1 cellular context compared by ENCODE assay signal in the genomic region with DNA sequence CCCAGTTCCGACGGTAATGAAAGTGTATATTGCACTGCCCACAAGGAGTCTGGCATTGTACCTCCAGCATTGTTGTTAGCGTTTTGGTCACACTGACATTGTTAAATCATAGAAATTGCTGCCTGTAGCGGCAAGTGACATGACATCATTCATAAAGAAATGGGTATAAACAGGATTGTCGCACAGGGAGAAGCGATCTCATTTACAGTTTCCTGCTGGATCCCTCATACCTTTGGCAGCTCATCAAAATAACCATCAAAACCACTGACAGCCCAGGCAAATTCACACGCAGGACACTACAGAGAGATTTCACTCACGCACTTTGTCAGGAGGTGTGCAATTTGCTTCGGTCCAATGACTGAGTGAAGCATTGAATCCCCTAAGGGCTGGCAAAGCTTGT.
TF ChIP-seq lines count a peak whose summit lies in the region.

No MANE protein-coding gene starts in this region.

TF ChIP-seq in HEK293, 187 proteins besides CTCF, POLR2A, EP300 and RAD21 (continued from another document and continues in another):
- TF ChIP-seq ZFP3 (tag by site-specific recombination; IDR thresholded peaks at IDR 0.05; ENCODE audit: low read depth) (no peak), GLI2 (tag by site-specific recombination; IDR thresholded peaks at IDR 0.05; ENCODE audit: borderline replicate concordance, low read depth) (no peak), ZNF423 (tag by site-specific recombination; IDR thresholded peaks at IDR 0.05) (no peak), SALL2 (tag by site-specific recombination; IDR thresholded peaks at IDR 0.05; ENCODE audit: borderline replicate concordance) (no peak), ZNF112 (tag by site-specific recombination; IDR thresholded peaks at IDR 0.05) (no peak), ZNF433 (tag by site-specific recombination; IDR thresholded peaks at IDR 0.05; ENCODE audit: low read depth) (no peak), ZSCAN30 (tag by site-specific recombination; IDR thresholded peaks at IDR 0.05) (0 out of 2 replicates have a peak, but pooled peaks have one; percentile 31), ZNF548 (tag by site-specific recombination; IDR thresholded peaks at IDR 0.05) (no peak), ZBTB8A (tag by site-specific recombination; IDR thresholded peaks at IDR 0.05) (no peak), GLIS1 (tag by site-specific recombination; IDR thresholded peaks at IDR 0.05) (peak; percentile 90), SP2 (tag by site-specific recombination; IDR thresholded peaks at IDR 0.05) (no peak), ZNF214 (tag by site-specific recombination; IDR thresholded peaks at IDR 0.05; ENCODE audit: borderline replicate concordance) (no peak), ZNF658 (tag by site-specific recombination; IDR thresholded peaks at IDR 0.05) (no peak), ZNF677 (tag by site-specific recombination; IDR thresholded peaks at IDR 0.05) (no peak), ZNF561 (tag by site-specific recombination; IDR thresholded peaks at IDR 0.05; ENCODE audit: borderline replicate concordance) (no peak), ZNF623 (tag by site-specific recombination; IDR thresholded peaks at IDR 0.05) (no peak), ZNF157 (tag by site-specific recombination; IDR thresholded peaks at IDR 0.05) (no peak), GLIS2 (tag by site-specific recombination; IDR thresholded peaks at IDR 0.05) (no peak), ZNF660 (tag by site-specific recombination; IDR thresholded peaks at IDR 0.05) (no peak), RBAK (tag by site-specific recombination; IDR thresholded peaks at IDR 0.05) (no peak), ZNF169 (tag by site-specific recombination; IDR thresholded peaks at IDR 0.05) (no peak), ZBTB20 (tag by site-specific recombination; IDR thresholded peaks at IDR 0.05) (no peak), ZNF514 (tag by site-specific recombination; IDR thresholded peaks at IDR 0.05) (no peak), ZNF266 (tag by site-specific recombination; IDR thresholded peaks at IDR 0.05; ENCODE audit: low read depth) (no peak), ZNF776 (tag by site-specific recombination; IDR thresholded peaks at IDR 0.05; ENCODE audit: borderline replicate concordance) (no peak), ZNF624 (tag by site-specific recombination; IDR thresholded peaks at IDR 0.05) (no peak), ZNF530 (tag by site-specific recombination; IDR thresholded peaks at IDR 0.05; ENCODE audit: low read depth) (no peak), OSR2 (tag by site-specific recombination; IDR thresholded peaks at IDR 0.05) (peak; percentile 51; the same call in 1 of the 2 replicates), ZFP69B (tag by site-specific recombination; IDR thresholded peaks at IDR 0.05) (no peak), ZNF610 (tag by site-specific recombination; IDR thresholded peaks at IDR 0.05; ENCODE audit: borderline replicate concordance) (no peak), ZNF335 (tag by site-specific recombination; conservative IDR thresholded peaks at IDR 0.05) (0 out of 2 replicates have a peak, but pooled peaks have one; percentile 43), ZFHX2 (tag by site-specific recombination; conservative IDR thresholded peaks at IDR 0.05) (no peak), ZNF544 (tag by site-specific recombination; IDR thresholded peaks at IDR 0.05) (no peak), EGR2 (tag by site-specific recombination; IDR thresholded peaks at IDR 0.05; ENCODE audit: low read depth) (no peak), SCRT2 (tag by site-specific recombination; IDR thresholded peaks at IDR 0.05) (no peak), ZNF558 (tag by site-specific recombination; IDR thresholded peaks at IDR 0.05) (no peak), ZNF626 (tag by site-specific recombination; IDR thresholded peaks at IDR 0.05) (no peak), GLI4 (tag by site-specific recombination; IDR thresholded peaks at IDR 0.05) (no peak), SP7 (tag by site-specific recombination; IDR thresholded peaks at IDR 0.05) (peak; percentile 83), ZNF670 (tag by site-specific recombination; IDR thresholded peaks at IDR 0.05; ENCODE audit: low read depth) (no peak), ZNF174 (tag by site-specific recombination; IDR thresholded peaks at IDR 0.05) (no peak), HOXD13 (CRISPR knock-in tag; IDR thresholded peaks at IDR 0.05; ENCODE audit: borderline replicate concordance) (no peak), ZNF510 (tag by site-specific recombination; IDR thresholded peaks at IDR 0.05; ENCODE audit: insufficient replicate concordance) (no peak), ZSCAN16 (tag by site-specific recombination; IDR thresholded peaks at IDR 0.05) (no peak), ZNF843 (tag by site-specific recombination; IDR thresholded peaks at IDR 0.05) (peak; percentile 53; the same call in 1 of the 2 replicates), GFI1B (tag by site-specific recombination; IDR thresholded peaks at IDR 0.05) (no peak), ZNF292 (tag by site-specific recombination; IDR thresholded peaks at IDR 0.05; ENCODE audit: borderline replicate concordance, low read depth) (no peak), ZNF76 (tag by site-specific recombination; IDR thresholded peaks at IDR 0.05; ENCODE audit: borderline replicate concordance, low read depth) (no peak), MEIS1 (CRISPR knock-in tag; IDR thresholded peaks at IDR 0.05; ENCODE audit: borderline replicate concordance) (no peak), ZNF521 (tag by site-specific recombination; IDR thresholded peaks at IDR 0.05) (no peak), ZNF768 (tag by site-specific recombination; IDR thresholded peaks at IDR 0.05) (no peak), ZNF416 (tag by site-specific recombination; IDR thresholded peaks at IDR 0.05) (no peak), ZNF23 (tag by site-specific recombination; IDR thresholded peaks at IDR 0.05; ENCODE audit: borderline replicate concordance) (no peak), ZNF529 (tag by site-specific recombination; IDR thresholded peaks at IDR 0.05; ENCODE audit: insufficient replicate concordance) (no peak)
- TF ChIP-seq, protein P1, sequence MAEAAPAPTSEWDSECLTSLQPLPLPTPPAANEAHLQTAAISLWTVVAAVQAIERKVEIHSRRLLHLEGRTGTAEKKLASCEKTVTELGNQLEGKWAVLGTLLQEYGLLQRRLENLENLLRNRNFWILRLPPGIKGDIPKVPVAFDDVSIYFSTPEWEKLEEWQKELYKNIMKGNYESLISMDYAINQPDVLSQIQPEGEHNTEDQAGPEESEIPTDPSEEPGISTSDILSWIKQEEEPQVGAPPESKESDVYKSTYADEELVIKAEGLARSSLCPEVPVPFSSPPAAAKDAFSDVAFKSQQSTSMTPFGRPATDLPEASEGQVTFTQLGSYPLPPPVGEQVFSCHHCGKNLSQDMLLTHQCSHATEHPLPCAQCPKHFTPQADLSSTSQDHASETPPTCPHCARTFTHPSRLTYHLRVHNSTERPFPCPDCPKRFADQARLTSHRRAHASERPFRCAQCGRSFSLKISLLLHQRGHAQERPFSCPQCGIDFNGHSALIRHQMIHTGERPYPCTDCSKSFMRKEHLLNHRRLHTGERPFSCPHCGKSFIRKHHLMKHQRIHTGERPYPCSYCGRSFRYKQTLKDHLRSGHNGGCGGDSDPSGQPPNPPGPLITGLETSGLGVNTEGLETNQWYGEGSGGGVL (tag by site-specific recombination; IDR thresholded peaks at IDR 0.05): no peak
- TF ChIP-seq, protein P2, sequence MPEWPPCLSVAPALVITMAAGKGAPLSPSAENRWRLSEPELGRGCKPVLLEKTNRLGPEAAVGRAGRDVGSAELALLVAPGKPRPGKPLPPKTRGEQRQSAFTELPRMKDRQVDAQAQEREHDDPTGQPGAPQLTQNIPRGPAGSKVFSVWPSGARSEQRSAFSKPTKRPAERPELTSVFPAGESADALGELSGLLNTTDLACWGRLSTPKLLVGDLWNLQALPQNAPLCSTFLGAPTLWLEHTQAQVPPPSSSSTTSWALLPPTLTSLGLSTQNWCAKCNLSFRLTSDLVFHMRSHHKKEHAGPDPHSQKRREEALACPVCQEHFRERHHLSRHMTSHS (tag by site-specific recombination; IDR thresholded peaks at IDR 0.05): no peak
- TF ChIP-seq, protein P3, sequence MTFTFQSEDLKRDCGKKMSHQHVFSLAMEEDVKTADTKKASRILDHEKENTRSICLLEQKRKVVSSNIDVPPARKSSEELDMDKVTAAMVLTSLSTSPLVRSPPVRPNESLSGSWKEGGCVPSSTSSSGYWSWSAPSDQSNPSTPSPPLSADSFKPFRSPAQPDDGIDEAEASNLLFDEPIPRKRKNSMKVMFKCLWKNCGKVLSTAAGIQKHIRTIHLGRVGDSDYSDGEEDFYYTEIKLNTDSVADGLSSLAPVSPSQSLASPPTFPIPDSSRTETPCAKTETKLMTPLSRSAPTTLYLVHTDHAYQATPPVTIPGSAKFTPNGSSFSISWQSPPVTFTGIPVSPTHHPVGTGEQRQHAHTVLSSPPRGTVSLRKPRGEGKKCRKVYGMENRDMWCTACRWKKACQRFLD (tag by site-specific recombination; IDR thresholded peaks at IDR 0.05): no peak
- TF ChIP-seq, protein P4, sequence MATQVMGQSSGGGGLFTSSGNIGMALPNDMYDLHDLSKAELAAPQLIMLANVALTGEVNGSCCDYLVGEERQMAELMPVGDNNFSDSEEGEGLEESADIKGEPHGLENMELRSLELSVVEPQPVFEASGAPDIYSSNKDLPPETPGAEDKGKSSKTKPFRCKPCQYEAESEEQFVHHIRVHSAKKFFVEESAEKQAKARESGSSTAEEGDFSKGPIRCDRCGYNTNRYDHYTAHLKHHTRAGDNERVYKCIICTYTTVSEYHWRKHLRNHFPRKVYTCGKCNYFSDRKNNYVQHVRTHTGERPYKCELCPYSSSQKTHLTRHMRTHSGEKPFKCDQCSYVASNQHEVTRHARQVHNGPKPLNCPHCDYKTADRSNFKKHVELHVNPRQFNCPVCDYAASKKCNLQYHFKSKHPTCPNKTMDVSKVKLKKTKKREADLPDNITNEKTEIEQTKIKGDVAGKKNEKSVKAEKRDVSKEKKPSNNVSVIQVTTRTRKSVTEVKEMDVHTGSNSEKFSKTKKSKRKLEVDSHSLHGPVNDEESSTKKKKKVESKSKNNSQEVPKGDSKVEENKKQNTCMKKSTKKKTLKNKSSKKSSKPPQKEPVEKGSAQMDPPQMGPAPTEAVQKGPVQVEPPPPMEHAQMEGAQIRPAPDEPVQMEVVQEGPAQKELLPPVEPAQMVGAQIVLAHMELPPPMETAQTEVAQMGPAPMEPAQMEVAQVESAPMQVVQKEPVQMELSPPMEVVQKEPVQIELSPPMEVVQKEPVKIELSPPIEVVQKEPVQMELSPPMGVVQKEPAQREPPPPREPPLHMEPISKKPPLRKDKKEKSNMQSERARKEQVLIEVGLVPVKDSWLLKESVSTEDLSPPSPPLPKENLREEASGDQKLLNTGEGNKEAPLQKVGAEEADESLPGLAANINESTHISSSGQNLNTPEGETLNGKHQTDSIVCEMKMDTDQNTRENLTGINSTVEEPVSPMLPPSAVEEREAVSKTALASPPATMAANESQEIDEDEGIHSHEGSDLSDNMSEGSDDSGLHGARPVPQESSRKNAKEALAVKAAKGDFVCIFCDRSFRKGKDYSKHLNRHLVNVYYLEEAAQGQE (tag by site-specific recombination; IDR thresholded peaks at IDR 0.05): no peak
- TF ChIP-seq, protein P5, sequence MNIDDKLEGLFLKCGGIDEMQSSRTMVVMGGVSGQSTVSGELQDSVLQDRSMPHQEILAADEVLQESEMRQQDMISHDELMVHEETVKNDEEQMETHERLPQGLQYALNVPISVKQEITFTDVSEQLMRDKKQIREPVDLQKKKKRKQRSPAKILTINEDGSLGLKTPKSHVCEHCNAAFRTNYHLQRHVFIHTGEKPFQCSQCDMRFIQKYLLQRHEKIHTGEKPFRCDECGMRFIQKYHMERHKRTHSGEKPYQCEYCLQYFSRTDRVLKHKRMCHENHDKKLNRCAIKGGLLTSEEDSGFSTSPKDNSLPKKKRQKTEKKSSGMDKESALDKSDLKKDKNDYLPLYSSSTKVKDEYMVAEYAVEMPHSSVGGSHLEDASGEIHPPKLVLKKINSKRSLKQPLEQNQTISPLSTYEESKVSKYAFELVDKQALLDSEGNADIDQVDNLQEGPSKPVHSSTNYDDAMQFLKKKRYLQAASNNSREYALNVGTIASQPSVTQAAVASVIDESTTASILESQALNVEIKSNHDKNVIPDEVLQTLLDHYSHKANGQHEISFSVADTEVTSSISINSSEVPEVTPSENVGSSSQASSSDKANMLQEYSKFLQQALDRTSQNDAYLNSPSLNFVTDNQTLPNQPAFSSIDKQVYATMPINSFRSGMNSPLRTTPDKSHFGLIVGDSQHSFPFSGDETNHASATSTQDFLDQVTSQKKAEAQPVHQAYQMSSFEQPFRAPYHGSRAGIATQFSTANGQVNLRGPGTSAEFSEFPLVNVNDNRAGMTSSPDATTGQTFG (tag by site-specific recombination; IDR thresholded peaks at IDR 0.05; ENCODE audit: borderline replicate concordance): no peak
- TF ChIP-seq, protein P6, sequence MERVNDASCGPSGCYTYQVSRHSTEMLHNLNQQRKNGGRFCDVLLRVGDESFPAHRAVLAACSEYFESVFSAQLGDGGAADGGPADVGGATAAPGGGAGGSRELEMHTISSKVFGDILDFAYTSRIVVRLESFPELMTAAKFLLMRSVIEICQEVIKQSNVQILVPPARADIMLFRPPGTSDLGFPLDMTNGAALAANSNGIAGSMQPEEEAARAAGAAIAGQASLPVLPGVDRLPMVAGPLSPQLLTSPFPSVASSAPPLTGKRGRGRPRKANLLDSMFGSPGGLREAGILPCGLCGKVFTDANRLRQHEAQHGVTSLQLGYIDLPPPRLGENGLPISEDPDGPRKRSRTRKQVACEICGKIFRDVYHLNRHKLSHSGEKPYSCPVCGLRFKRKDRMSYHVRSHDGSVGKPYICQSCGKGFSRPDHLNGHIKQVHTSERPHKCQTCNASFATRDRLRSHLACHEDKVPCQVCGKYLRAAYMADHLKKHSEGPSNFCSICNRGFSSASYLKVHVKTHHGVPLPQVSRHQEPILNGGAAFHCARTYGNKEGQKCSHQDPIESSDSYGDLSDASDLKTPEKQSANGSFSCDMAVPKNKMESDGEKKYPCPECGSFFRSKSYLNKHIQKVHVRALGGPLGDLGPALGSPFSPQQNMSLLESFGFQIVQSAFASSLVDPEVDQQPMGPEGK (tag by site-specific recombination; IDR thresholded peaks at IDR 0.05): peak; percentile 29; the same call in 1 of the 2 replicates
